ENCODE assay signal across 15 cellular contexts in the genomic region with DNA sequence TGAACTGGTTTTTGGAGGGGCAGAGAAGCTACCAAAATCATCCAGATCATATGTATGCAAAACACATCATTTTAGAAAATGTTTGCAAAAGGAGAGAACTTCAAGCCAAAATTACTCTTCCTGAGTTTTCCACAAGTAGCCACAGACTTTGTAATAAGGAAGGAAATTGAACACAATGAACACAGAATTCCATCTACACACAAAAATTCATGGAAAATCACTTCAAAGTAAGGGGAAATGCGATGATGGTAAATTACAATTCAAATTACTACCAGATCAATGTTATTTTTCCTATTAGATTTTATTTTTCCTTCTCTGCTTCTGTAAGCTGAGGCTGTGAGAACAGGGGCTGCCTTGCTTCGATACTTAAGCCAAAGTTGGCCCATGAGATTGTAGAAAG.
DNase-seq lines count a peak whose midpoint lies in the region; ATAC-seq, FAIRE-seq and TF ChIP-seq lines count a peak whose summit lies in the region.
"Had no signal": no experiment of that assay in that cellular context is flagged by ENCODE, and none has a peak within 500 bp of the region (broad histone marks: within the 10 kb centered on the region; RNA-seq: fewer than 3 reads in every experiment).

No MANE protein-coding gene starts in this region.

- H3K4me1 ChIP-seq in IMR-90 (ENCODE audit: control insufficient read depth, insufficient read depth, low read length) (peaks cover 30% of the 10 kb centered on the region), astrocyte (ENCODE audit: insufficient read depth, low read length) (peaks cover 18% of the 10 kb centered on the region), endothelial cell of umbilical vein (ENCODE audit: control insufficient read depth, extremely low read depth, insufficient read depth, low read length) (peaks cover 16% of the 10 kb centered on the region)
- H3K4me1 ChIP-seq: BLaER1 treated with 17β-estradiol and CSF1 and Interleukin-3, amounts not matched to agents 10 nM and 100 nM had no signal

- no peak overlapping the region for H3K9ac ChIP-seq in IMR-90 (ENCODE audit: low read depth, low read length)
- H3K9ac ChIP-seq in astrocyte (ENCODE audit: low read length): no peak overlapping the region
- H3K9ac ChIP-seq in endothelial cell of umbilical vein (replicated peaks; ENCODE audit: extremely low read depth, insufficient read depth, low read length): no peak overlapping the region
- H3K9ac ChIP-seq: BLaER1 treated with 17β-estradiol and CSF1 and Interleukin-3, amounts not matched to agents 10 nM and 100 nM had no signal

- DNase-seq in IMR-90 (no peak), astrocyte (ENCODE audit: low read depth) (no peak), endothelial cell of umbilical vein (ENCODE audit: low read depth, low spot score) (peak; percentile 65), osteocyte (ENCODE audit: extremely low spot score, unreplicated experiment) (peak; percentile 2), SW480 (ENCODE audit: low spot score) (no peak), EL (no peak)
- DNase-seq: Calu3; CD8-positive, alpha-beta T cell; DMS79 treated with DMSO at 0.1 percent for 48 hours; HFFc6 had no signal

- H3K27ac ChIP-seq in IMR-90 (ENCODE audit: insufficient read depth, low read length): no peak overlapping the region; the same call in 1 of the 2 replicates
- H3K27ac ChIP-seq in astrocyte (ENCODE audit: low read depth, low read length): no peak overlapping the region
- H3K27ac ChIP-seq in endothelial cell of umbilical vein (ENCODE audit: insufficient read depth, low read depth, low read length): no peak overlapping the region
- H3K27ac ChIP-seq: BLaER1 treated with 17β-estradiol and CSF1 and Interleukin-3, amounts not matched to agents 10 nM and 100 nM had no signal

- peak overlapping the region; percentile 86 for H2AK5ac ChIP-seq in IMR-90 (ENCODE audit: low read depth, low read length)

- H3K9me1 ChIP-seq in IMR-90 (ENCODE audit: insufficient read depth, low read length) (peaks cover 17% of the 10 kb centered on the region), endothelial cell of umbilical vein (replicated peaks; ENCODE audit: control insufficient read depth, extremely low read depth, insufficient read depth, low read length) (no peaks in the 10 kb centered on the region)

- TF ChIP-seq RAD21 in IMR-90 (IDR thresholded peaks at IDR 0.05; ENCODE audit: low read length): no peak

- no peak overlapping the region for H3K56ac ChIP-seq in IMR-90 (ENCODE audit: extremely low read depth, insufficient read depth, low read length)

- intact Hi-C loops in IMR-90 (cut with micrococcal nuclease) (no loop called here), endothelial cell of umbilical vein (cut with micrococcal nuclease) (loop anchor here (5.0 kb wide), 1 partner anchor 42 kb away; no protein-coding TSS in a partner anchor)

- peak overlapping the region; percentile 99 for H2BK120ac ChIP-seq in IMR-90 (ENCODE audit: low read depth, low read length)

- WGBS in IMR-90 (ENCODE audit: extremely low coverage in 2 of 2, insufficient read length in 1 of 2), 2 experiments: no CpG with 5 or more reads among the region's 2 CpGs

- no peak overlapping the region for H2BK5ac ChIP-seq in IMR-90 (ENCODE audit: low read depth, low read length, poor library complexity, severe bottlenecking)

- CTCF ChIA-PET in IMR-90 (lab: Yijun Ruan, JAX): no interaction called here
- CTCF ChIA-PET in endothelial cell of umbilical vein (lab: Charles Lee): interaction anchor here (0.8 kb wide), 1 partner anchor 8 kb away, joined by 3 read pairs; no protein-coding TSS in a partner anchor

- ATAC-seq in IMR-90 (ENCODE audit: low read depth): no peak
- ATAC-seq: CD8-positive, alpha-beta T cell had no signal

- FAIRE-seq in astrocyte (lab: Jason Lieb, UNC) (peak; percentile 29), endothelial cell of umbilical vein (lab: Jason Lieb, UNC) (peak; percentile 66)
- FAIRE-seq: GM12891, HTR-8/SVneo had no signal

- H3K36me3 ChIP-seq in IMR-90 (ENCODE audit: control insufficient read depth, insufficient read depth, low read length): no peaks in the 10 kb centered on the region
- no peaks in the 10 kb centered on the region for H3K36me3 ChIP-seq in astrocyte (ENCODE audit: insufficient read depth, low read length)
- H3K36me3 ChIP-seq in endothelial cell of umbilical vein (ENCODE audit: control insufficient read depth in 2 of 2, extremely low read depth in 1 of 2, insufficient read depth in 2 of 2, low read length in 2 of 2): no peaks in the 10 kb centered on the region
- H3K36me3 ChIP-seq: BLaER1 treated with 17β-estradiol and CSF1 and Interleukin-3, amounts not matched to agents 10 nM and 100 nM had no signal

- POLR2A ChIA-PET in IMR-90 (lab: Charles Lee; ENCODE audit: unreplicated experiment): no interaction called here
- POLR2A ChIA-PET in endothelial cell of umbilical vein (lab: Charles Lee): no interaction called here

- dilution Hi-C loops in IMR-90 (cut with HindIII; ENCODE audit: low sequenced_read_pairs, unreplicated experiment): no loop called here
- dilution Hi-C loops in endothelial cell of umbilical vein (cut with MboI; ENCODE audit: extremely low pct_ligation_motif_present, low sequenced_read_pairs): no loop called here

- no peaks in the 10 kb centered on the region for H3K79me2 ChIP-seq in astrocyte (ENCODE audit: insufficient read depth, low read length)
- H3K79me2 ChIP-seq in endothelial cell of umbilical vein (ENCODE audit: control insufficient read depth, insufficient read depth, low read length): no peaks in the 10 kb centered on the region

- no peak overlapping the region for H2AK9ac ChIP-seq in IMR-90 (replicated peaks; ENCODE audit: low read depth, low read length, poor library complexity)

- H3K27me3 Mint-ChIP-seq in astrocyte (ENCODE audit: low read depth, unreplicated experiment) (no peaks in the 10 kb centered on the region), osteocyte (ENCODE audit: unreplicated experiment) (no peaks in the 10 kb centered on the region)

- H3K36me3 Mint-ChIP-seq in astrocyte (ENCODE audit: low read depth, unreplicated experiment) (no peaks in the 10 kb centered on the region), osteocyte (ENCODE audit: unreplicated experiment) (peaks cover 3% of the 10 kb centered on the region)
- H3K36me3 Mint-ChIP-seq: CD8-positive, alpha-beta T cell had no signal

- H3K23ac ChIP-seq in IMR-90 (ENCODE audit: low read depth, low read length): no peak overlapping the region

- H3K18ac ChIP-seq in IMR-90 (ENCODE audit: low read depth, low read length): peak overlapping the region; percentile 33; the same call in 1 of the 2 replicates

- peaks cover 0 to 24% of the 10 kb centered on the region in 2 experiments; a peak in 2 of 4 replicates for H3K79me1 ChIP-seq in IMR-90 (ENCODE audit: low read depth in 1 of 2, low read length in 2 of 2)

- TF ChIP-seq POLR2A in IMR-90 (IDR thresholded peaks at IDR 0.05; ENCODE audit: low read depth, low read length): no peak
- TF ChIP-seq POLR2A in endothelial cell of umbilical vein (IDR thresholded peaks at IDR 0.05; ENCODE audit: low read depth, low read length): no peak

- H2BK20ac ChIP-seq in IMR-90 (ENCODE audit: low read depth, low read length): peak overlapping the region; percentile 99

- H3K4me2 ChIP-seq in IMR-90 (ENCODE audit: low read depth, low read length): no peak overlapping the region
- no peak overlapping the region for H3K4me2 ChIP-seq in astrocyte (ENCODE audit: low read length)
- H3K4me2 ChIP-seq in endothelial cell of umbilical vein (ENCODE audit: insufficient read depth, low read length): no peak overlapping the region
- H3K4me2 ChIP-seq: BLaER1 treated with 17β-estradiol and CSF1 and Interleukin-3, amounts not matched to agents 10 nM and 100 nM; GM23338 had no signal

- H3K27ac Mint-ChIP-seq in astrocyte (ENCODE audit: unreplicated experiment) (no peak overlapping the region), osteocyte (ENCODE audit: unreplicated experiment) (no peak overlapping the region)
- H3K27ac Mint-ChIP-seq: B cell; CD8-positive, alpha-beta T cell; GM23338; HFFc6 had no signal

- H3K9me3 ChIP-seq in IMR-90 (ENCODE audit: control insufficient read depth, insufficient read depth, low read length): peaks cover 5% of the 10 kb centered on the region
- H3K9me3 ChIP-seq in astrocyte (ENCODE audit: insufficient read depth, low read depth, low read length): peaks cover 13% of the 10 kb centered on the region
- H3K9me3 ChIP-seq in endothelial cell of umbilical vein (replicated peaks; ENCODE audit: control insufficient read depth, insufficient read depth, low read length): no peaks in the 10 kb centered on the region

- peak overlapping the region; percentile 52 to 94 for H4K8ac ChIP-seq in IMR-90 (ENCODE audit: low read depth in 2 of 2, low read length in 2 of 2)

- in situ Hi-C loops in IMR-90 (cut with MboI; ENCODE audit: low sequenced_read_pairs): no loop called here

- H4K20me1 ChIP-seq in IMR-90 (ENCODE audit: insufficient read depth, low read length) (no peaks in the 10 kb centered on the region), astrocyte (ENCODE audit: insufficient read depth, low read length) (no peaks in the 10 kb centered on the region), endothelial cell of umbilical vein (replicated peaks; ENCODE audit: control insufficient read depth, extremely low read depth, insufficient read depth, low read length) (no peaks in the 10 kb centered on the region)
- H4K20me1 ChIP-seq: BLaER1 treated with 17β-estradiol and CSF1 and Interleukin-3, amounts not matched to agents 10 nM and 100 nM had no signal

- H2AFZ ChIP-seq in IMR-90 (replicated peaks; ENCODE audit: low read length, poor library complexity) (no peak overlapping the region), astrocyte (ENCODE audit: low read depth, low read length) (no peak overlapping the region), endothelial cell of umbilical vein (ENCODE audit: low read depth, low read length) (no peak overlapping the region)
- H2AFZ ChIP-seq: GM23338 had no signal

- peak overlapping the region; percentile 97; the same call in 1 of the 2 replicates for H3K14ac ChIP-seq in IMR-90 (replicated peaks; ENCODE audit: low read depth, low read length)

- no TSS peak for BruUV-seq in IMR-90 (replicated peaks; lab: Mats Ljungman, UMichigan)
- BruUV-seq in endothelial cell of umbilical vein (replicated peaks; lab: Mats Ljungman, UMichigan): no TSS peak

- no peak for TF ChIP-seq CTCF in IMR-90 (conservative IDR thresholded peaks at IDR 0.05; ENCODE audit: low read depth, low read length)
- no peak for TF ChIP-seq CTCF in astrocyte (IDR thresholded peaks at IDR 0.05; ENCODE audit: insufficient read depth, low read depth, low read length)
- TF ChIP-seq CTCF in endothelial cell of umbilical vein (IDR thresholded peaks at IDR 0.05; ENCODE audit: extremely low read depth in 1 of 2, insufficient read depth in 1 of 2, low read depth in 1 of 2, low read length in 2 of 2): no peak
- TF ChIP-seq CTCF in osteocyte (IDR thresholded peaks at IDR 0.05): no peak

- H3K4me1 Mint-ChIP-seq in astrocyte (ENCODE audit: low read depth, unreplicated experiment) (peaks cover 17% of the 10 kb centered on the region), osteocyte (ENCODE audit: unreplicated experiment) (peaks cover 17% of the 10 kb centered on the region)
- H3K4me1 Mint-ChIP-seq: B cell had no signal

- no peak overlapping the region for H3K4me3 Mint-ChIP-seq in astrocyte (ENCODE audit: unreplicated experiment)
- no peak overlapping the region for H3K4me3 Mint-ChIP-seq in osteocyte (ENCODE audit: unreplicated experiment)
- H3K4me3 Mint-ChIP-seq: B cell; CD8-positive, alpha-beta T cell; GM23338; HFFc6 had no signal

- peak overlapping the region; percentile 80; the same call in 2 of the 3 replicates for H2BK15ac ChIP-seq in IMR-90 (ENCODE audit: low read depth, low read length)

- H4K91ac ChIP-seq in IMR-90 (ENCODE audit: insufficient read depth, low read depth, low read length): peak overlapping the region; percentile 95; the same call in 1 of the 2 replicates

- H3K9me3 Mint-ChIP-seq in astrocyte (ENCODE audit: unreplicated experiment): peaks cover 4% of the 10 kb centered on the region
- peaks cover 10% of the 10 kb centered on the region for H3K9me3 Mint-ChIP-seq in osteocyte (ENCODE audit: unreplicated experiment)

- H3K4me3 ChIP-seq in IMR-90 (ENCODE audit: insufficient read depth, low read depth, low read length) (no peak overlapping the region), astrocyte (ENCODE audit: insufficient read depth, low read depth, low read length) (no peak overlapping the region), endothelial cell of umbilical vein (replicated peaks in 1 of 3; ENCODE audit: insufficient read depth in 1 of 3, low read depth in 1 of 3, low read length in 3 of 3) (no peak overlapping the region)
- H3K4me3 ChIP-seq: BLaER1 treated with 17β-estradiol and CSF1 and Interleukin-3, amounts not matched to agents 10 nM and 100 nM; GM23338 had no signal

- no peak overlapping the region; the same call in 1 of the 2 replicates for H4K5ac ChIP-seq in IMR-90 (ENCODE audit: low read depth, low read length)

- H3K27me3 ChIP-seq in IMR-90 (ENCODE audit: control insufficient read depth, insufficient read depth, low read length): no peaks in the 10 kb centered on the region
- no peaks in the 10 kb centered on the region for H3K27me3 ChIP-seq in astrocyte (ENCODE audit: insufficient read depth, low read length)
- H3K27me3 ChIP-seq in endothelial cell of umbilical vein (ENCODE audit: control insufficient read depth in 2 of 2, insufficient read depth in 2 of 2, low read length in 2 of 2): peaks cover 0 to 8% of the 10 kb centered on the region in 2 experiments
- H3K27me3 ChIP-seq: BLaER1 treated with 17β-estradiol and CSF1 and Interleukin-3, amounts not matched to agents 10 nM and 100 nM had no signal

- H3K4ac ChIP-seq in IMR-90 (ENCODE audit: low read depth, low read length): peak overlapping the region; percentile 97

Comparison
In these comparisons a context has a peak if more than half of its experiments do, and no peak if none do; other contexts are left out.
1. DNase-seq: peak in endothelial cell of umbilical vein (single experiment) and osteocyte (single experiment); none in IMR-90 (single experiment), astrocyte (single experiment), SW480 (single experiment) and EL (single experiment).